In genomic region chr9:134234687-134235359, GRCh38 we compare ENCODE assay signal across 14 cellular contexts.
DNase-seq lines count a peak whose midpoint lies in the region; ATAC-seq and TF ChIP-seq lines count a peak whose summit lies in the region.
"Had no signal": no experiment of that assay in that cellular context is flagged by ENCODE, and none has a peak within 500 bp of the region (broad histone marks: within the 10 kb centered on the region; RNA-seq: fewer than 3 reads in every experiment).

No MANE protein-coding gene starts in this region.

- peaks cover 0 to 4% (median 0%) of the 10 kb centered on the region in 5 experiments for H3K9me3 Mint-ChIP-seq in brain
- H3K9me3 Mint-ChIP-seq: CD8-positive, alpha-beta memory T cell; HFFc6 had no signal

- H3K36me3 Mint-ChIP-seq in brain, result no peaks in the 10 kb centered on the region
- H3K36me3 Mint-ChIP-seq: CD8-positive, alpha-beta memory T cell had no signal

- no peak overlapping the region for H2AFZ ChIP-seq in neuronal stem cell (ENCODE audit: low read length)

- H4K8ac ChIP-seq in neuronal stem cell (ENCODE audit: low read depth, low read length), result peak overlapping the region; percentile 82

- H3K79me1 ChIP-seq in neuronal stem cell (ENCODE audit: low read depth, low read length), result peaks cover 3% of the 10 kb centered on the region

- H3K27me3 ChIP-seq in BLaER1 (peaks cover 5% of the 10 kb centered on the region; the same call in 1 of the 2 replicates), neuronal stem cell (ENCODE audit: control insufficient read depth in 3 of 3, insufficient read depth in 3 of 3, low read depth in 1 of 3, low read length in 3 of 3) (peaks cover 0 to 39% (median 0%) of the 10 kb centered on the region in 3 experiments)
- H3K27me3 ChIP-seq in BLaER1 treated with 17β-estradiol and CSF1 and Interleukin-3, amounts not matched to agents 10 nM and 100 nM, result peaks cover 0 to 19% (median 12%) of the 10 kb centered on the region in 11 experiments; a peak in 16 of 22 replicates
- H3K27me3 ChIP-seq: BE2C had no signal

- no peak overlapping the region for H2BK5ac ChIP-seq in neuronal stem cell (ENCODE audit: low read length)

- peaks cover 5% of the 10 kb centered on the region; the same call in 1 of the 2 replicates for H4K20me1 ChIP-seq in BLaER1
- peaks cover 0 to 6% (median 0%) of the 10 kb centered on the region in 11 experiments; a peak in 3 of 22 replicates for H4K20me1 ChIP-seq in BLaER1 treated with 17β-estradiol and CSF1 and Interleukin-3, amounts not matched to agents 10 nM and 100 nM

- peak overlapping the region; percentile 73 for H2BK12ac ChIP-seq in neuronal stem cell (ENCODE audit: low read length)

- H3K4me3 ChIP-seq in BLaER1 (no peak overlapping the region), neuronal stem cell (ENCODE audit: low read length in 2 of 2) (no peak overlapping the region)
- H3K4me3 ChIP-seq in BLaER1 treated with 17β-estradiol and CSF1 and Interleukin-3, amounts not matched to agents 10 nM and 100 nM, result no peak overlapping the region
- H3K4me3 ChIP-seq: A549, HAP-1 had no signal

- TF ChIP-seq CTCF in brain (conservative IDR thresholded peaks at IDR 0.05), result no peak

- peak overlapping the region; percentile 53; the same call in 1 of the 2 replicates for H3K27ac ChIP-seq in BLaER1
- peak overlapping the region in 8 of 11 experiments; percentile 55 to 72 (median 65); a peak in 14 of 22 replicates for H3K27ac ChIP-seq in BLaER1 treated with 17β-estradiol and CSF1 and Interleukin-3, amounts not matched to agents 10 nM and 100 nM
- no peak overlapping the region for H3K27ac ChIP-seq in neuronal stem cell (replicated peaks; ENCODE audit: low read length)
- H3K27ac ChIP-seq: A549 had no signal

- H3K4ac ChIP-seq in neuronal stem cell (ENCODE audit: low read length), result no peak overlapping the region

- H2BK15ac ChIP-seq in neuronal stem cell (ENCODE audit: low read length), result peak overlapping the region; percentile 89

- H3K14ac ChIP-seq in neuronal stem cell (ENCODE audit: low read length), result peak overlapping the region; percentile 31

- H3K23ac ChIP-seq in neuronal stem cell (ENCODE audit: low read depth, low read length, poor library complexity), result no peak overlapping the region

- H2BK120ac ChIP-seq in neuronal stem cell (ENCODE audit: low read depth, low read length), result no peak overlapping the region

- H3K9ac ChIP-seq in BLaER1, result peak overlapping the region; percentile 19; the same call in 1 of the 2 replicates
- H3K9ac ChIP-seq in BLaER1 treated with 17β-estradiol and CSF1 and Interleukin-3, amounts not matched to agents 10 nM and 100 nM, result peak overlapping the region in 8 of 11 experiments; percentile 36 to 67 (median 56); a peak in 12 of 22 replicates
- H3K9ac ChIP-seq in neuronal stem cell (ENCODE audit: low read depth, low read length, poor library complexity), result no peak overlapping the region

- peaks cover 6% of the 10 kb centered on the region for H3K27me3 Mint-ChIP-seq in brain

- H3K4me1 ChIP-seq in BLaER1, result peaks cover 98% of the 10 kb centered on the region
- H3K4me1 ChIP-seq in BLaER1 treated with 17β-estradiol and CSF1 and Interleukin-3, amounts not matched to agents 10 nM and 100 nM, result peaks cover 43 to 97% (median 92%) of the 10 kb centered on the region in 10 experiments
- H3K4me1 ChIP-seq in neuronal stem cell (ENCODE audit: control insufficient read depth in 2 of 2, insufficient read depth in 1 of 2, low read depth in 1 of 2, low read length in 2 of 2), result no peaks in the 10 kb centered on the region
- H3K4me1 ChIP-seq: A549, HAP-1 had no signal

- H3K4me1 Mint-ChIP-seq in brain, result peaks cover 5% of the 10 kb centered on the region
- H3K4me1 Mint-ChIP-seq: CD8-positive, alpha-beta memory T cell had no signal

- H4K91ac ChIP-seq in neuronal stem cell (ENCODE audit: low read depth, low read length, poor library complexity), result no peak overlapping the region

- H3K36me3 ChIP-seq in BLaER1 (no peaks in the 10 kb centered on the region), neuronal stem cell (replicated peaks in 1 of 2; ENCODE audit: control insufficient read depth in 2 of 2, insufficient read depth in 2 of 2, low read length in 2 of 2) (no peaks in the 10 kb centered on the region)
- no peaks in the 10 kb centered on the region for H3K36me3 ChIP-seq in BLaER1 treated with 17β-estradiol and CSF1 and Interleukin-3, amounts not matched to agents 10 nM and 100 nM
- H3K36me3 ChIP-seq: BE2C, HAP-1 had no signal

- no peak overlapping the region for H3K4me3 Mint-ChIP-seq in brain
- H3K4me3 Mint-ChIP-seq: CD8-positive, alpha-beta memory T cell; HFFc6 had no signal

- H3K18ac ChIP-seq in neuronal stem cell (ENCODE audit: low read length), result peak overlapping the region; percentile 83

- H3K27ac Mint-ChIP-seq in brain, result peak overlapping the region in 3 of 5 experiments; percentile 53 to 80 (median 55)
- H3K27ac Mint-ChIP-seq: CD8-positive, alpha-beta memory T cell; HFFc6 had no signal

- peak overlapping the region; percentile 68 for H2AK5ac ChIP-seq in neuronal stem cell (ENCODE audit: low read depth, low read length)

- ATAC-seq in esophagus mucosa, result no peak
- ATAC-seq: A549 had no signal

- H3K9me3 ChIP-seq in BLaER1 (no peaks in the 10 kb centered on the region), neuronal stem cell (replicated peaks in 1 of 2; ENCODE audit: control insufficient read depth in 2 of 2, insufficient read depth in 1 of 2, low read depth in 1 of 2, low read length in 2 of 2) (no peaks in the 10 kb centered on the region)
- H3K9me3 ChIP-seq in BLaER1 treated with 17β-estradiol and CSF1 and Interleukin-3, amounts not matched to agents 10 nM and 100 nM (replicated peaks in 1 of 11), result no peaks in the 10 kb centered on the region
- H3K9me3 ChIP-seq: A549, BE2C, HAP-1 had no signal

- no peak for DNase-seq in neuronal stem cell (ENCODE audit: low spot score)
- DNase-seq in stimulated activated CD4-positive, alpha-beta T cell treated with anti-CD3 and anti-CD28 coated beads, Interleukin-1b, Interleukin-23, amount 100 ng/mL, for 48 hours, result no peak
- DNase-seq in stimulated activated CD4-positive, alpha-beta T cell treated with anti-CD3 and anti-CD28 coated beads, Interleukin-4, amount 100 ng/mL, for 1 hour, result no peak
- DNase-seq: BE2C; Calu3; CD8-positive, alpha-beta memory T cell; DMS 273 treated with DMSO at 0.1 percent for 48 hours; HFFc6 had no signal

- no CpG with 5 or more reads among the region's 21 CpGs for WGBS in neuronal stem cell (ENCODE audit: extremely low coverage in 2 of 2, insufficient read length in 2 of 2, insufficient replicate concordance in 1 of 2), 2 donors

- H3K4me2 ChIP-seq in BLaER1, result peak overlapping the region; percentile 75
- H3K4me2 ChIP-seq in BLaER1 treated with 17β-estradiol and CSF1 and Interleukin-3, amounts not matched to agents 10 nM and 100 nM, result peak overlapping the region; percentile 8 to 94 (median 75); a peak in 21 of 22 replicates
- H3K4me2 ChIP-seq in neuronal stem cell (ENCODE audit: insufficient read depth, low read length, poor library complexity, severe bottlenecking), result no peak overlapping the region
- H3K4me2 ChIP-seq: A549 had no signal
